ENCODE assay signal across 9 cellular contexts in the genomic region with DNA sequence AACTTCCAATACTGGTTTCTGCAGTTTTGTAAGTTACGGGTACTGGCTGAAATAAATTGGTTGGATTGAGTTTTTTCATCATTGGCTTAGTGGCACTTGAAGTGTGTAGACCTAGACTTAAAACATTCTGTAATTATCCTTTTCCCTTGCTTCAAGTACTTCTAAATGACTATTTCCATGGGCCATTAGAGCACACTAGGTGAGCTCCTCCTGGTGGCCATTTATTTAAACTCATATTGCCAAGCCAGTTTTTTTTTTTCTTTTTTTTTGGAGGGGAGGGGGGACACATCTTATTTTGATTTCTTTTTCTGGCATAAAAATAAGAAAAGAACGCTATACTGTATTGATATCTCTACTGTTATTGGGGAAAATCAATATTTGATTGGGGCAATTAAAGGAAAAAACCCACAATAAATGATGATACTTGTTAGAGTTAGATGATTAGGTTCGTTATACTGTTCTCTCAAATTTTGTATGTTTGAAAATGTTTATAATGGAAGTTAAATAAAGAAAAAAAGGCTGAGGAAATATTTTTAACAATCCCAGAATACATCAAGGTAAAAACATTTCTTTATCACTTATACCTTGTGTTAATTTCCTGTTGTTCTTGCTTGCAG.
DNase-seq lines count a peak whose midpoint lies in the region; ATAC-seq and TF ChIP-seq lines count a peak whose summit lies in the region.
"Had no signal": no experiment of that assay in that cellular context is flagged by ENCODE, and none has a peak within 500 bp of the region (broad histone marks: within the 10 kb centered on the region; RNA-seq: fewer than 3 reads in every experiment).

No MANE protein-coding gene starts in this region.

- H3K4me2 ChIP-seq in GM23248 (ENCODE audit: unreplicated experiment) = no peak overlapping the region

- no peak overlapping the region for H2AFZ ChIP-seq in GM23248

- no peaks in the 10 kb centered on the region for H3K9me2 ChIP-seq in GM23248 (ENCODE audit: insufficient read depth)

- in situ Hi-C loops in GM23248 (cut with MboI) = no loop called here
- in situ Hi-C loops in brain microvascular endothelial cell (cut with HindIII; ENCODE audit: low pct_ligation_motif_present, low sequenced_read_pairs) = no loop called here

- peak; percentile 75 to 78 for TF ChIP-seq RAD21 in liver (IDR thresholded peaks at IDR 0.05)

- H3K4me1 ChIP-seq in GM23248 (ENCODE audit: insufficient read depth) = no peaks in the 10 kb centered on the region
- peaks cover 0 to 4% (median under 1%) of the 10 kb centered on the region in 4 donors for H3K4me1 ChIP-seq in liver (ENCODE audit: control insufficient read depth in 4 of 4, insufficient read depth in 4 of 4, low read length in 3 of 4)

- H4K20me1 ChIP-seq in GM23248 (ENCODE audit: insufficient read depth) = no peaks in the 10 kb centered on the region

- peak; percentile 74 for TF ChIP-seq CTCF in brain microvascular endothelial cell (IDR thresholded peaks at IDR 0.05; ENCODE audit: low read depth, low read length, missing control alignments)
- peak; percentile 53 for TF ChIP-seq CTCF in liver (IDR thresholded peaks at IDR 0.05; ENCODE audit: low read depth, low read length, missing input control)

- no peaks in the 10 kb centered on the region for H3K9me3 ChIP-seq in GM23248 (ENCODE audit: low read depth)
- H3K9me3 ChIP-seq in liver (ENCODE audit: control insufficient read depth in 4 of 4, low read length in 3 of 4) = no peaks in the 10 kb centered on the region

- H3K9ac ChIP-seq in GM23248 (no peak overlapping the region), liver (ENCODE audit: low read depth in 1 of 2, low read length in 2 of 2) (no peak overlapping the region)

- 50 to 54% methylated on average over 3 of the region's 3 CpGs for WGBS in GM23248 (ENCODE audit: low coverage in 1 of 2, low lambda C conversion rate in 2 of 2, missing lambda C conversion rate in 2 of 2), 2 experiments
- WGBS in liver = 73% methylated on average over 3 of the region's 3 CpGs

- no peaks in the 10 kb centered on the region for H3K27me3 ChIP-seq in GM23248 (replicated peaks; ENCODE audit: insufficient read depth)
- no peaks in the 10 kb centered on the region for H3K27me3 ChIP-seq in brain microvascular endothelial cell (replicated peaks)
- no peaks in the 10 kb centered on the region for H3K27me3 ChIP-seq in liver (ENCODE audit: control insufficient read depth in 4 of 4, insufficient read depth in 4 of 4, low read length in 3 of 4)

- no peaks in the 10 kb centered on the region for H3K79me2 ChIP-seq in GM23248 (ENCODE audit: insufficient read depth)

- no peak for ATAC-seq in activated CD4-positive, CD25-positive, alpha-beta regulatory T cell treated with anti-CD3 and anti-CD28 coated beads, Interleukin-2, amount 50 U/mL, for 24 hours
- ATAC-seq in HG03439 (IDR thresholded peaks at IDR 0.05; ENCODE audit: unreplicated experiment) = no peak

- DNase-seq in COLO829 (ENCODE audit: low spot score) (peak; percentile 13), GM23248 (peak; percentile 78), NCI-H460 (ENCODE audit: extremely low read depth, low read depth) (peak; percentile 16), brain microvascular endothelial cell (peak; percentile 22), NCI-H1048 (lab: John Stamatoyannopoulos, UW) (no peak)

- H3K36me3 ChIP-seq in GM23248 (ENCODE audit: low read depth) (peaks cover 11% of the 10 kb centered on the region), brain microvascular endothelial cell (replicated peaks) (no peaks in the 10 kb centered on the region), liver (ENCODE audit: control insufficient read depth in 4 of 4, insufficient read depth in 3 of 4, low read depth in 1 of 4, low read length in 3 of 4) (peaks cover 0 to 3% (median 1%) of the 10 kb centered on the region in 4 donors)

- H3K4me3 ChIP-seq in GM23248 (no peak overlapping the region), brain microvascular endothelial cell (ENCODE audit: low read depth, low read length) (no peak overlapping the region), liver (ENCODE audit: low read depth in 1 of 3, low read length in 3 of 3) (no peak overlapping the region)
- H3K4me3 ChIP-seq: skin epidermis had no signal

- no peaks in the 10 kb centered on the region for H3F3A ChIP-seq in GM23248 (ENCODE audit: insufficient read depth)

- no peak overlapping the region for H3K27ac ChIP-seq in GM23248
- H3K27ac ChIP-seq in brain microvascular endothelial cell = no peak overlapping the region
- no peak overlapping the region for H3K27ac ChIP-seq in liver (ENCODE audit: low read depth in 1 of 2, low read length in 2 of 2)
- H3K27ac ChIP-seq: skin epidermis had no signal

TF ChIP-seq in liver, 16 proteins besides CTCF, POLR2A, EP300 and RAD21:
- TF ChIP-seq, protein P1, sequence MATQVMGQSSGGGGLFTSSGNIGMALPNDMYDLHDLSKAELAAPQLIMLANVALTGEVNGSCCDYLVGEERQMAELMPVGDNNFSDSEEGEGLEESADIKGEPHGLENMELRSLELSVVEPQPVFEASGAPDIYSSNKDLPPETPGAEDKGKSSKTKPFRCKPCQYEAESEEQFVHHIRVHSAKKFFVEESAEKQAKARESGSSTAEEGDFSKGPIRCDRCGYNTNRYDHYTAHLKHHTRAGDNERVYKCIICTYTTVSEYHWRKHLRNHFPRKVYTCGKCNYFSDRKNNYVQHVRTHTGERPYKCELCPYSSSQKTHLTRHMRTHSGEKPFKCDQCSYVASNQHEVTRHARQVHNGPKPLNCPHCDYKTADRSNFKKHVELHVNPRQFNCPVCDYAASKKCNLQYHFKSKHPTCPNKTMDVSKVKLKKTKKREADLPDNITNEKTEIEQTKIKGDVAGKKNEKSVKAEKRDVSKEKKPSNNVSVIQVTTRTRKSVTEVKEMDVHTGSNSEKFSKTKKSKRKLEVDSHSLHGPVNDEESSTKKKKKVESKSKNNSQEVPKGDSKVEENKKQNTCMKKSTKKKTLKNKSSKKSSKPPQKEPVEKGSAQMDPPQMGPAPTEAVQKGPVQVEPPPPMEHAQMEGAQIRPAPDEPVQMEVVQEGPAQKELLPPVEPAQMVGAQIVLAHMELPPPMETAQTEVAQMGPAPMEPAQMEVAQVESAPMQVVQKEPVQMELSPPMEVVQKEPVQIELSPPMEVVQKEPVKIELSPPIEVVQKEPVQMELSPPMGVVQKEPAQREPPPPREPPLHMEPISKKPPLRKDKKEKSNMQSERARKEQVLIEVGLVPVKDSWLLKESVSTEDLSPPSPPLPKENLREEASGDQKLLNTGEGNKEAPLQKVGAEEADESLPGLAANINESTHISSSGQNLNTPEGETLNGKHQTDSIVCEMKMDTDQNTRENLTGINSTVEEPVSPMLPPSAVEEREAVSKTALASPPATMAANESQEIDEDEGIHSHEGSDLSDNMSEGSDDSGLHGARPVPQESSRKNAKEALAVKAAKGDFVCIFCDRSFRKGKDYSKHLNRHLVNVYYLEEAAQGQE (IDR thresholded peaks at IDR 0.05) = no peak
- peak; percentile 32 for TF ChIP-seq YY1 (IDR thresholded peaks at IDR 0.05)
